25 cellular contexts compared by ENCODE assay signal in genomic region chr20:5928831-5929715, GRCh38. TPM values are rescaled to one million over a fixed set of nuclear protein-coding genes. Genes with fewer than 3 reads are reported as not detected.
"Had no signal": no experiment of that assay in that cellular context is flagged by ENCODE, and none has a peak within 500 bp of the region (broad histone marks: within the 10 kb centered on the region; RNA-seq: fewer than 3 reads in every experiment).

No MANE protein-coding gene starts in this region.

- H3K4me1 ChIP-seq: left ventricle myocardium inferior, prostate gland, upper lobe of left lung had no signal

- DNase-seq: activated CD4-positive, alpha-beta T cell treated with anti-CD3 and anti-CD28 coated beads, Interleukin-2, amount 10 ng/mL, durations not matched to agents 24 days and 14 days; activated CD8-positive, alpha-beta T cell treated with anti-CD3 and anti-CD28 coated beads for 36 hours; activated naive CD4-positive, alpha-beta T cell; activated naive CD8-positive, alpha-beta T cell treated with anti-CD3 and anti-CD28 coated beads for 36 hours; activated T-cell treated with anti-CD3 and anti-CD28 coated beads, Interleukin-2, amount 50 U/mL, for 1 hour; central memory CD4-positive, alpha-beta T cell; cortex of kidney; effector CD4-positive, alpha-beta T cell; kidney glomerular epithelial cell; left ventricle myocardium inferior; mammary epithelial cell; mucosa of descending colon; naive B cell; right cardiac atrium; small intestine; stimulated activated CD4-positive, alpha-beta T cell treated with anti-CD3 and anti-CD28 coated beads, Interleukin-15, amount 100 ng/mL, for 24 hours; stimulated activated CD4-positive, alpha-beta T cell treated with anti-CD3 and anti-CD28 coated beads, Interleukin-2, amount 100 ng/mL, for 48 hours; stimulated activated naive CD8-positive, alpha-beta T cell treated with anti-CD3 and anti-CD28 coated beads, Interleukin-15, amount 100 ng/mL, for 72 hours had no signal

- ATAC-seq: activated CD8-positive, alpha-beta T cell treated with anti-CD3 and anti-CD28 coated beads for 36 hours; activated T-helper 17 cell treated with anti-CD3 and anti-CD28 coated beads, Interleukin-2, amount 50 U/mL, for 72 hours; esophagus mucosa; mucosa of descending colon; right cardiac atrium; stimulated activated naive CD8-positive, alpha-beta T cell treated with anti-CD3 and anti-CD28 coated beads, Interleukin-15, amount 100 ng/mL, for 72 hours had no signal

- H3K9me3 ChIP-seq: left ventricle myocardium inferior, mucosa of descending colon, prostate gland, thoracic aorta, upper lobe of left lung had no signal

- H3K36me3 ChIP-seq: left ventricle myocardium inferior, prostate gland, thoracic aorta, upper lobe of left lung had no signal

- H3K4me3 ChIP-seq: left ventricle myocardium inferior, mucosa of descending colon, prostate gland, thoracic aorta, upper lobe of left lung had no signal

- FAIRE-seq: small intestine had no signal

- H3K27ac ChIP-seq: left ventricle myocardium inferior, prostate gland, thoracic aorta, upper lobe of left lung had no signal

- H3K27me3 ChIP-seq: upper lobe of left lung had no signal

RNA-seq across cellular contexts. Expression of gene CHGB, which starts 17.8 kb away (rescaled TPM):
- total RNA-seq: activated CD4-positive, alpha-beta T cell treated with anti-CD3 and anti-CD28 coated beads, Interleukin-2, amount 10 ng/mL, durations not matched to agents 24 days and 14 days; activated CD8-positive, alpha-beta T cell treated with anti-CD3 and anti-CD28 coated beads for 36 hours; glomerular endothelial cell; osteoblast; thoracic aorta had no signal
